1 cellular context compared by ENCODE assay signal in the genomic region with DNA sequence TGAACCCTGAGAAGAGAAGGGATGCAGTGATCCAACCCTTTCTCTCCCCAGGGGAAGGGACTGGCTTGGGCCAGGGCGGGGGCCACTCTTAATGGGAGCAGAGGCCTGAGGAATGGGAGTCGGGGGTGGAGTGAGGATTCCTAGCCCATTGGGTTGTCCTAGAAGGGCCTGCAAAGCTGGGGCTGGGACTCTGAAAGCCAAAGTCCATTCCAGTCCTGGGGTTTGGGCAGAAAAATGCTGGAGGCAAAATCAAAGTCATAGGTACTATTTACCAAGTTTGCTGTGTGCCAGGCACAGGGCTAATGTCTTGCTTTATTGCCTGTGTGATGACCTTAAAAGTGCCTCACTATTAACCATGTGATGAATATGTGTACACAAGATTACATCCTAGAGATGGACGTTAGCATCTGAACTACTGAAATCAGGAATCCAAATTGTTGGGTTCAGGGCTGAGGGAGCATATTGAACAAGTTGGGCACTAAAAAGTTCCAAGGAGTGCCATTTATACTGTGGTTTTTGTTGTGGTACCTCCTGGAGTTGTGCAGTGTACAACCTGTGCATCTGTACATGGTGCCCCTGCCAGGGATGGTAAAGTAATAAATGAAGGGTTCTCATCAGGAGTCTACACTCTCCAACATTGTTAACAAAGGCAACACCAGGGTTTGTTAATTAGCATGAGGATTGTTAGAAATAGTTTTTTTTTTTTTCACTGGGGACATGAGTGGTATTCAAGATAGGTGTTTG.
TF ChIP-seq lines count a peak whose summit lies in the region.

No MANE protein-coding gene starts in this region.

TF ChIP-seq in HepG2, 621 proteins besides CTCF, POLR2A, EP300 and RAD21 (continued from another document and continues in another):
- TF ChIP-seq ZNF629 (CRISPR knock-in tag; conservative IDR thresholded peaks at IDR 0.05) (no peak), ZNF777 (CRISPR knock-in tag; IDR thresholded peaks at IDR 0.05) (no peak), THRA (CRISPR knock-in tag; IDR thresholded peaks at IDR 0.05; ENCODE audit: borderline replicate concordance) (peak; percentile 41; the same call in 1 of the 2 replicates), PHF21A (CRISPR knock-in tag; IDR thresholded peaks at IDR 0.05) (peak; percentile 60; the same call in 1 of the 2 replicates), NCOR1 (IDR thresholded peaks at IDR 0.05; ENCODE audit: borderline replicate concordance, low read length) (peak; percentile 47), NAIF1 (CRISPR knock-in tag; IDR thresholded peaks at IDR 0.05; ENCODE audit: borderline replicate concordance) (no peak), MTF2 (CRISPR knock-in tag; IDR thresholded peaks at IDR 0.05; ENCODE audit: borderline replicate concordance) (no peak), ZNF547 (CRISPR knock-in tag; IDR thresholded peaks at IDR 0.05) (0 out of 2 replicates have a peak, but pooled peaks have one; percentile 28), HNRNPH1 (optimal IDR thresholded peaks at IDR 0.05; ENCODE audit: low read depth, low read length) (no peak), KMT2B (CRISPR knock-in tag; IDR thresholded peaks at IDR 0.05) (no peak), GABPA (IDR thresholded peaks at IDR 0.05; ENCODE audit: low read depth, low read length) (no peak), GABPA (CRISPR knock-in tag; IDR thresholded peaks at IDR 0.05; ENCODE audit: low read depth) (no peak), HBP1 (CRISPR knock-in tag; IDR thresholded peaks at IDR 0.05; ENCODE audit: low read depth) (no peak), ZKSCAN8 (CRISPR knock-in tag; IDR thresholded peaks at IDR 0.05; ENCODE audit: borderline replicate concordance) (0 out of 2 replicates have a peak, but pooled peaks have one; percentile 11), ZNF788 (CRISPR knock-in tag; IDR thresholded peaks at IDR 0.05; ENCODE audit: borderline replicate concordance) (peak; percentile 49; the same call in 1 of the 2 replicates), ZNF564 (CRISPR knock-in tag; IDR thresholded peaks at IDR 0.05) (no peak), ZMYM3 (CRISPR knock-in tag; IDR thresholded peaks at IDR 0.05) (peak; percentile 82; the same call in 1 of the 2 replicates), HNRNPK (IDR thresholded peaks at IDR 0.05; ENCODE audit: low read depth, low read length, poor library complexity, severe bottlenecking) (no peak), TERF1 (CRISPR knock-in tag; IDR thresholded peaks at IDR 0.05) (no peak), ZBTB10 (CRISPR knock-in tag; IDR thresholded peaks at IDR 0.05; ENCODE audit: borderline replicate concordance) (no peak), ZSCAN22 (CRISPR knock-in tag; IDR thresholded peaks at IDR 0.05) (no peak), CHD4 (IDR thresholded peaks at IDR 0.05; ENCODE audit: borderline replicate concordance, low read length) (no peak; the same call in 1 of the 2 replicates), TCF7 (IDR thresholded peaks at IDR 0.05; ENCODE audit: low read depth) (peak; percentile 12; the same call in 1 of the 2 replicates), ZNF687 (CRISPR knock-in tag; IDR thresholded peaks at IDR 0.05) (peak; percentile 43), ZNF703 (CRISPR knock-in tag; IDR thresholded peaks at IDR 0.05; ENCODE audit: borderline replicate concordance) (no peak), GFI1 (CRISPR knock-in tag; IDR thresholded peaks at IDR 0.05; ENCODE audit: borderline replicate concordance) (peak; percentile 58; the same call in 1 of the 2 replicates), NFIB (CRISPR knock-in tag; IDR thresholded peaks at IDR 0.05; ENCODE audit: borderline replicate concordance) (no peak), HDAC2 (CRISPR knock-in tag; IDR thresholded peaks at IDR 0.05) (peak; percentile 61), ZEB1 (IDR thresholded peaks at IDR 0.05; ENCODE audit: insufficient replicate concordance, low read depth) (peak; percentile 42), ZNF720 (CRISPR knock-in tag; IDR thresholded peaks at IDR 0.05) (no peak), HNF4A (CRISPR knock-in tag; IDR thresholded peaks at IDR 0.05) (peak; percentile 64), KDM1A (CRISPR knock-in tag; IDR thresholded peaks at IDR 0.05) (peak; percentile 63; the same call in 1 of the 2 replicates), DNMT1 (CRISPR knock-in tag; IDR thresholded peaks at IDR 0.05) (no peak), MLX (CRISPR knock-in tag; IDR thresholded peaks at IDR 0.05) (no peak), HNF4G (IDR thresholded peaks at IDR 0.05; ENCODE audit: borderline replicate concordance, low read depth, low read length) (peak; percentile 39; the same call in 1 of the 2 replicates), HNF4G (CRISPR knock-in tag; IDR thresholded peaks at IDR 0.05; ENCODE audit: borderline replicate concordance, low read depth) (no peak), SRY (CRISPR knock-in tag; IDR thresholded peaks at IDR 0.05) (no peak), ATF5 (CRISPR knock-in tag; IDR thresholded peaks at IDR 0.05; ENCODE audit: low read depth) (no peak), SIN3B (IDR thresholded peaks at IDR 0.05; ENCODE audit: low read length) (no peak), CREM (IDR thresholded peaks at IDR 0.05) (0 out of 2 replicates have a peak, but pooled peaks have one; percentile 27), CREM (CRISPR knock-in tag; IDR thresholded peaks at IDR 0.05) (no peak), ATF7 (IDR thresholded peaks at IDR 0.05) (no peak), ATF7 (CRISPR knock-in tag; IDR thresholded peaks at IDR 0.05) (no peak), POLR2AphosphoS5 (IDR thresholded peaks at IDR 0.05; ENCODE audit: low read depth, low read length) (no peak), LCORL (IDR thresholded peaks at IDR 0.05) (no peak), LCORL (CRISPR knock-in tag; IDR thresholded peaks at IDR 0.05) (0 out of 2 replicates have a peak, but pooled peaks have one; percentile 0)
- TF ChIP-seq, protein P1, sequence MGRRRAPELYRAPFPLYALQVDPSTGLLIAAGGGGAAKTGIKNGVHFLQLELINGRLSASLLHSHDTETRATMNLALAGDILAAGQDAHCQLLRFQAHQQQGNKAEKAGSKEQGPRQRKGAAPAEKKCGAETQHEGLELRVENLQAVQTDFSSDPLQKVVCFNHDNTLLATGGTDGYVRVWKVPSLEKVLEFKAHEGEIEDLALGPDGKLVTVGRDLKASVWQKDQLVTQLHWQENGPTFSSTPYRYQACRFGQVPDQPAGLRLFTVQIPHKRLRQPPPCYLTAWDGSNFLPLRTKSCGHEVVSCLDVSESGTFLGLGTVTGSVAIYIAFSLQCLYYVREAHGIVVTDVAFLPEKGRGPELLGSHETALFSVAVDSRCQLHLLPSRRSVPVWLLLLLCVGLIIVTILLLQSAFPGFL (CRISPR knock-in tag; IDR thresholded peaks at IDR 0.05), result no peak
- TF ChIP-seq, protein P2, sequence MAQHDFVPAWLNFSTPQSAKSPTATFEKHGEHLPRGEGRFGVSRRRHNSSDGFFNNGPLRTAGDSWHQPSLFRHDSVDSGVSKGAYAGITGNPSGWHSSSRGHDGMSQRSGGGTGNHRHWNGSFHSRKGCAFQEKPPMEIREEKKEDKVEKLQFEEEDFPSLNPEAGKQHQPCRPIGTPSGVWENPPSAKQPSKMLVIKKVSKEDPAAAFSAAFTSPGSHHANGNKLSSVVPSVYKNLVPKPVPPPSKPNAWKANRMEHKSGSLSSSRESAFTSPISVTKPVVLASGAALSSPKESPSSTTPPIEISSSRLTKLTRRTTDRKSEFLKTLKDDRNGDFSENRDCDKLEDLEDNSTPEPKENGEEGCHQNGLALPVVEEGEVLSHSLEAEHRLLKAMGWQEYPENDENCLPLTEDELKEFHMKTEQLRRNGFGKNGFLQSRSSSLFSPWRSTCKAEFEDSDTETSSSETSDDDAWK (CRISPR knock-in tag; IDR thresholded peaks at IDR 0.05), result no peak
- TF ChIP-seq, protein P3, sequence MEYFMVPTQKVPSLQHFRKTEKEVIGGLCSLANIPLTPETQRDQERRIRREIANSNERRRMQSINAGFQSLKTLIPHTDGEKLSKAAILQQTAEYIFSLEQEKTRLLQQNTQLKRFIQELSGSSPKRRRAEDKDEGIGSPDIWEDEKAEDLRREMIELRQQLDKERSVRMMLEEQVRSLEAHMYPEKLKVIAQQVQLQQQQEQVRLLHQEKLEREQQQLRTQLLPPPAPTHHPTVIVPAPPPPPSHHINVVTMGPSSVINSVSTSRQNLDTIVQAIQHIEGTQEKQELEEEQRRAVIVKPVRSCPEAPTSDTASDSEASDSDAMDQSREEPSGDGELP (IDR thresholded peaks at IDR 0.05; ENCODE audit: borderline replicate concordance, low read depth), result peak; percentile 44; the same call in 1 of the 2 replicates
